ENCODE assay signal across 9 cellular contexts in genomic region chr5:139863855-139864558, GRCh38.
A peak's percentile ranks its signal among the peaks of the same experiment; 100 is the strongest.
DNase-seq lines count a peak whose midpoint lies in the region; ATAC-seq and TF ChIP-seq lines count a peak whose summit lies in the region.
"Had no signal": no experiment of that assay in that cellular context is flagged by ENCODE, and none has a peak within 500 bp of the region (broad histone marks: within the 10 kb centered on the region; RNA-seq: fewer than 3 reads in every experiment).

No MANE protein-coding gene starts in this region.

- H3K27ac Mint-ChIP-seq in neural crest cell (ENCODE audit: unreplicated experiment), result no peak overlapping the region
- H3K27ac Mint-ChIP-seq: activated naive CD8-positive, alpha-beta T cell had no signal

- H3K4me1 Mint-ChIP-seq in neural crest cell, result no peaks in the 10 kb centered on the region

- H3K4me3 Mint-ChIP-seq in neural crest cell, result no peak overlapping the region
- H3K4me3 Mint-ChIP-seq: activated naive CD8-positive, alpha-beta T cell had no signal

- no peaks in the 10 kb centered on the region for H3K9me3 Mint-ChIP-seq in neural crest cell

- peak; percentile 85 for TF ChIP-seq CTCF in HFF-Myc (IDR thresholded peaks at IDR 0.05; ENCODE audit: low read depth, low read length, missing control alignments)
- TF ChIP-seq CTCF in neural crest cell (conservative IDR thresholded peaks at IDR 0.05), result peak; percentile 84

- DNase-seq in EL (peak; percentile 53), HFF-Myc (ENCODE audit: extremely low read depth, low read depth) (no peak), OCI-M1 (lab: John Stamatoyannopoulos, UW) (peak; percentile 68), activated T-helper 1 cell treated with Interleukin-2 at 50 U/mL for 16 hours (ENCODE audit: low read depth) (peak; percentile 25), fibroblast of peridontal ligament (ENCODE audit: extremely low read depth) (peak; percentile 57), neural crest cell (ENCODE audit: low read depth, low spot score) (peak; percentile 74), superior temporal gyrus (ENCODE audit: extremely low spot score) (peak; percentile 89)

- no peak for ATAC-seq in HG03378 (IDR thresholded peaks at IDR 0.05; ENCODE audit: unreplicated experiment)

- peaks cover 18% of the 10 kb centered on the region for H3K27me3 Mint-ChIP-seq in neural crest cell (ENCODE audit: low read depth)

- no peaks in the 10 kb centered on the region for H3K36me3 Mint-ChIP-seq in neural crest cell (ENCODE audit: low read depth)
- H3K36me3 Mint-ChIP-seq: activated naive CD8-positive, alpha-beta T cell had no signal

- H3K4me3 ChIP-seq in HFF-Myc (replicated peaks; ENCODE audit: low read depth, low read length), result no peak overlapping the region
